8 cellular contexts compared by ENCODE assay signal in the genomic region with DNA sequence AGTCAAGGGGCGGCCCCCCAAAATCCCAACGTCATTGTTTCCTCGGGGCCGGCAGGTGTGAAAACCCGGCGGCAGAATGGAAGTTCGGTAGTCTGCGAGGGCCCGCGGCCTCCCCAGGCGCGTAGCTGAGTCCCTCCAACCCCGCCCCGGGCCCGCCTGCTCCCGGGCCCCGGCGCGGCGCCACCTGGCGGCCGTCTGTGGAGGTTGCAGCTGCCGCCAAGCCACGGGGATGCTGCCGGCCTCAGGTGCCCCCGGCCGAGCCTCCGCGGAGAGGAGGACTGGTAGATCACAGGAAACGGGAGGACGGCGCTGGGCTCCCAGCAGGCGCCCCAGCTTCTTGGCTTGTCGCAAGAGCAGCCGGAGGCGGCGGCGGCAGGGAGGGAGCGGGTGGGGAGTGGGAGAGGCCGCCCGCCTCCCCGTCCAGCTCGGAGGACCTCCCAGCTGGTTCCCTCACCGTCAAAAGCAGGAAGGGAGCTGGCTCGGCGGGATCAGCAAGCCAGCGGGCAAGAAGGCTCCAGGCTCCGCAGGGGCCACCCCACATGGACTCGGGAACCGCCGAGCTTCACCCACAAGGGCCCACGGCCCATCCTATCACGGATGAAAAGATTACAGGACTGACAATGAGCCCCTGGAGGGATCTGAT.
DNase-seq lines count a peak whose midpoint lies in the region; ATAC-seq and TF ChIP-seq lines count a peak whose summit lies in the region.
"Not testable (repeated sequence)": the region's sequence is repeated elsewhere in the genome, so short reads cannot be mapped to it uniquely, and the experiment has no call there.

No MANE protein-coding gene starts in this region.

- not testable (repeated sequence) for H3K56ac ChIP-seq in mesendoderm (ENCODE audit: low read length)

- H4K8ac ChIP-seq in mesendoderm (ENCODE audit: low read depth, low read length) = not testable (repeated sequence)

- peak; percentile 87 for ATAC-seq in GM19438 (IDR thresholded peaks at IDR 0.05; ENCODE audit: low read depth, unreplicated experiment)
- ATAC-seq in HG03135 (IDR thresholded peaks at IDR 0.05; ENCODE audit: unreplicated experiment) = peak; percentile 91

- not testable (repeated sequence) for H3K9ac ChIP-seq in endodermal cell (ENCODE audit: extremely low read depth, low read length, poor library complexity, severe bottlenecking); mesendoderm (ENCODE audit: low read length)

- H2BK15ac ChIP-seq in mesendoderm (replicated peaks; ENCODE audit: low read depth) = not testable (repeated sequence)

- not testable (repeated sequence) for H3K4me1 Mint-ChIP-seq in endodermal cell

- H3K79me1 ChIP-seq in mesendoderm (ENCODE audit: low read length) = not testable (repeated sequence)

- H2AFZ ChIP-seq in OCI-LY7 (ENCODE audit: low read length) = not testable (repeated sequence)

- CTCF ChIA-PET in OCI-LY7 (lab: Charles Lee; ENCODE audit: unreplicated experiment) = not testable (repeated sequence)

- intact Hi-C loops in OCI-LY7 (cut with micrococcal nuclease; ENCODE audit: unreplicated experiment) = not testable (repeated sequence)

- H2BK120ac ChIP-seq in mesendoderm (ENCODE audit: low read depth, low read length) = not testable (repeated sequence)

- not testable (repeated sequence) for H3K36me3 ChIP-seq in OCI-LY7 (ENCODE audit: insufficient read depth, low read length); endodermal cell (ENCODE audit: control insufficient read depth, insufficient read depth, low read length); mesendoderm (ENCODE audit: control insufficient read depth, insufficient read depth, low read length)

- not testable (repeated sequence) for H4K5ac ChIP-seq in mesendoderm (ENCODE audit: low read length)

- H3K4me1 ChIP-seq in OCI-LY7 (ENCODE audit: insufficient read depth, low read length, poor library complexity, severe bottlenecking); endodermal cell (ENCODE audit: control insufficient read depth, insufficient read depth, low read length); mesendoderm (ENCODE audit: control insufficient read depth, low read depth, low read length): not testable (repeated sequence)

- not testable (repeated sequence) for H4K20me1 ChIP-seq in OCI-LY7 (ENCODE audit: insufficient read depth, low read length)

- H3K23ac ChIP-seq in mesendoderm (ENCODE audit: low read length) = not testable (repeated sequence)

- not testable (repeated sequence) for H3K4me3 ChIP-seq in OCI-LY7 (ENCODE audit: low read depth, low read length, poor library complexity, severe bottlenecking); endodermal cell (ENCODE audit: low read length); mesendoderm (ENCODE audit: low read length)

- H3K27me3 Mint-ChIP-seq in endodermal cell (ENCODE audit: insufficient read depth) = not testable (repeated sequence)

- DNase-seq in C1 segment of cervical spinal cord (lab: John Stamatoyannopoulos, UW) = peak in 8 of 14 donors; percentile 2 to 52 (median 26)
- peak; percentile 43 for DNase-seq in OCI-LY7 (ENCODE audit: low spot score)
- peak; percentile 35 for DNase-seq in activated T-cell treated with anti-CD3 and anti-CD28 coated beads for 1 hour (ENCODE audit: low read depth)
- peak; percentile 76 for DNase-seq in endodermal cell
- DNase-seq in mesendoderm = peak; percentile 14
- peak; percentile 13 for DNase-seq in stimulated activated CD8-positive, alpha-beta memory T cell treated with anti-CD3 and anti-CD28 coated beads, Interleukin-12 subunit alpha, Interleukin-12 subunit beta, amount 100 ng/mL, for 1 hour (ENCODE audit: low read depth)

- not testable (repeated sequence) for H3K27ac Mint-ChIP-seq in endodermal cell

- not testable (repeated sequence) for H2BK5ac ChIP-seq in mesendoderm (ENCODE audit: low read length)

- H2AK5ac ChIP-seq in mesendoderm (ENCODE audit: low read length) = not testable (repeated sequence)

- not testable (repeated sequence) for H3K36me3 Mint-ChIP-seq in endodermal cell (ENCODE audit: low read depth)

- H3K18ac ChIP-seq in mesendoderm (ENCODE audit: low read length) = not testable (repeated sequence)

- H3K9me3 ChIP-seq in OCI-LY7 (ENCODE audit: low read length); endodermal cell (ENCODE audit: control insufficient read depth, low read length): not testable (repeated sequence)

- not testable (repeated sequence) for H3K27me3 ChIP-seq in endodermal cell (ENCODE audit: control insufficient read depth, insufficient read depth, low read length, poor library complexity, severe bottlenecking); mesendoderm (ENCODE audit: insufficient read depth, low read length, poor library complexity)

- not testable (repeated sequence) for H3K4me2 ChIP-seq in OCI-LY7 (ENCODE audit: low read length); mesendoderm (ENCODE audit: low read length)

- not testable (repeated sequence) for BruUV-seq in OCI-LY7 (replicated peaks; lab: Mats Ljungman, UMichigan)

- WGBS in endodermal cell (ENCODE audit: insufficient coverage in 1 of 2, insufficient read length in 1 of 2), 2 experiments = 0% methylated on average over 17 of the region's 53 CpGs; no CpG with 5 or more reads in 1 of the 2 experiments
- WGBS in mesendoderm (ENCODE audit: extremely low coverage, insufficient coverage, low lambda C conversion rate) = no CpG with 5 or more reads among the region's 53 CpGs

- not testable (repeated sequence) for H3K79me2 ChIP-seq in OCI-LY7 (ENCODE audit: insufficient read depth, low read depth, low read length); mesendoderm (ENCODE audit: control insufficient read depth, insufficient read depth, low read length)

- not testable (repeated sequence) for H3K4ac ChIP-seq in mesendoderm (ENCODE audit: low read depth, low read length)

- H3K27ac ChIP-seq in OCI-LY7 (ENCODE audit: low read depth, low read length, poor library complexity, severe bottlenecking); endodermal cell (ENCODE audit: low read depth, low read length); mesendoderm (ENCODE audit: low read depth, low read length): not testable (repeated sequence)

- H3K9me3 Mint-ChIP-seq in endodermal cell = not testable (repeated sequence)

- POLR2A ChIA-PET in OCI-LY7 (lab: Charles Lee) = not testable (repeated sequence)

- H3K4me3 Mint-ChIP-seq in endodermal cell = peak overlapping the region; percentile 18

- H3K9me2 ChIP-seq in OCI-LY7 (ENCODE audit: insufficient read depth, low read length) = not testable (repeated sequence)

- TF ChIP-seq CTCF in OCI-LY7 (conservative IDR thresholded peaks at IDR 0.05; ENCODE audit: low read length) (peak; percentile 21; the same call in 1 of the 2 replicates), endodermal cell (conservative IDR thresholded peaks at IDR 0.05) (peak; percentile 61)

Comparison
In these comparisons a context has a peak if more than half of its experiments do, and no peak if none do; other contexts are left out.
1. DNase-seq: peak in every context shown above with its lines; median percentile 76 in endodermal cell; 43 in OCI-LY7; 35 in activated T-cell treated with anti-CD3 and anti-CD28 coated beads for 1 hour; 26 in C1 segment of cervical spinal cord; 14 in mesendoderm; 13 in stimulated activated CD8-positive, alpha-beta memory T cell treated with anti-CD3 and anti-CD28 coated beads, Interleukin-12 subunit alpha, Interleukin-12 subunit beta, amount 100 ng/mL, for 1 hour.